1 cellular context compared by ENCODE assay signal in genomic region chr6:148446681-148447080, GRCh38.
TF ChIP-seq lines count a peak whose summit lies in the region.

No MANE protein-coding gene starts in this region.

TF ChIP-seq in endothelial cell of umbilical vein, 7 proteins besides CTCF, POLR2A, EP300 and RAD21:
- TF ChIP-seq GATA2 (IDR thresholded peaks at IDR 0.05; ENCODE audit: insufficient read depth, insufficient read length, low read depth, low read length) (no peak), POLR2AphosphoS5 (IDR thresholded peaks at IDR 0.05; ENCODE audit: insufficient read depth, low read depth, low read length) (no peak), JUN (IDR thresholded peaks at IDR 0.05; ENCODE audit: borderline replicate concordance, insufficient read depth, insufficient read length, low read depth) (no peak), EZH2 (IDR thresholded peaks at IDR 0.05; ENCODE audit: borderline replicate concordance, low read depth, low read length, severe bottlenecking) (no peak), FOS (IDR thresholded peaks at IDR 0.05; ENCODE audit: borderline replicate concordance, insufficient read depth, low read length) (no peak)
- TF ChIP-seq, protein P1, sequence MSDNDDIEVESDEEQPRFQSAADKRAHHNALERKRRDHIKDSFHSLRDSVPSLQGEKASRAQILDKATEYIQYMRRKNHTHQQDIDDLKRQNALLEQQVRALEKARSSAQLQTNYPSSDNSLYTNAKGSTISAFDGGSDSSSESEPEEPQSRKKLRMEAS (IDR thresholded peaks at IDR 0.05; ENCODE audit: insufficient read depth, insufficient read length) = no peak
